Comparison of ENCODE assay signal across 1 cellular context in the genomic region with DNA sequence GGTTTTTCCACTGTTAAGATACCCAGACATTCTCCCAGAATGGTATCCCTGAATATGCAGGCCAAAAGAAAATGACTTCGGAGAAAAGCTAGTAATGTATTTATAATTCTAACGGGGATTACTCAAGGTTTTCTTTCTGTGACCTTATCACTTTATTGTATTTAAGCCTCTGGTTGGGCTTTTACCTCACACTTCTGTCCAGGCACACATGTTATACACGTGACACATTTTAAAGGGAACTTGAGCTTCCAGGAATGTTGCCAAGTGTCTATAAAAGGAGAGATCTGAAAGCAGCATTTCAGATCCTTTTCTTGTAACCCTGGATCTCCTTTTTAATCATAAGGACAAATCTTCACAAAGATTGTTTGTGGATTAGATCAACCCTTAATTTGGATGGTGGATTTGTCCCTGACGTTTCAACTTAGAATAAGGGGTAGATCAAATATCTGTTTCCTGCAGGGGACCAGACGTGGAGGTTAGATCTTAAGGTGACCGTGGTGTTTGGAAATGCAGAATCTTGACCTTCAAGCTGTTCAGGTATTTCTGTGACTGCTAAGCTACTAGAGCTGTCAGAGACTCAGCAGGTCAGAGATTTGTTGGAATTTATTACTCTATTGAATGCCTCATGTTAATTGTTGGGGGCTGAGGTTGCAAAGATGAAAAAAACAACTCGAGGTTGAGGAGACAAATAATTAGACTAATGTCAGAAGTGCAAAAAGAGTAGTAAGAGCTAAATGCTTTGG.
TF ChIP-seq lines count a peak whose summit lies in the region.

No MANE protein-coding gene starts in this region.

TF ChIP-seq in GM23338, 12 proteins besides CTCF, POLR2A, EP300 and RAD21 (continued from another document):
- TF ChIP-seq, protein P1, sequence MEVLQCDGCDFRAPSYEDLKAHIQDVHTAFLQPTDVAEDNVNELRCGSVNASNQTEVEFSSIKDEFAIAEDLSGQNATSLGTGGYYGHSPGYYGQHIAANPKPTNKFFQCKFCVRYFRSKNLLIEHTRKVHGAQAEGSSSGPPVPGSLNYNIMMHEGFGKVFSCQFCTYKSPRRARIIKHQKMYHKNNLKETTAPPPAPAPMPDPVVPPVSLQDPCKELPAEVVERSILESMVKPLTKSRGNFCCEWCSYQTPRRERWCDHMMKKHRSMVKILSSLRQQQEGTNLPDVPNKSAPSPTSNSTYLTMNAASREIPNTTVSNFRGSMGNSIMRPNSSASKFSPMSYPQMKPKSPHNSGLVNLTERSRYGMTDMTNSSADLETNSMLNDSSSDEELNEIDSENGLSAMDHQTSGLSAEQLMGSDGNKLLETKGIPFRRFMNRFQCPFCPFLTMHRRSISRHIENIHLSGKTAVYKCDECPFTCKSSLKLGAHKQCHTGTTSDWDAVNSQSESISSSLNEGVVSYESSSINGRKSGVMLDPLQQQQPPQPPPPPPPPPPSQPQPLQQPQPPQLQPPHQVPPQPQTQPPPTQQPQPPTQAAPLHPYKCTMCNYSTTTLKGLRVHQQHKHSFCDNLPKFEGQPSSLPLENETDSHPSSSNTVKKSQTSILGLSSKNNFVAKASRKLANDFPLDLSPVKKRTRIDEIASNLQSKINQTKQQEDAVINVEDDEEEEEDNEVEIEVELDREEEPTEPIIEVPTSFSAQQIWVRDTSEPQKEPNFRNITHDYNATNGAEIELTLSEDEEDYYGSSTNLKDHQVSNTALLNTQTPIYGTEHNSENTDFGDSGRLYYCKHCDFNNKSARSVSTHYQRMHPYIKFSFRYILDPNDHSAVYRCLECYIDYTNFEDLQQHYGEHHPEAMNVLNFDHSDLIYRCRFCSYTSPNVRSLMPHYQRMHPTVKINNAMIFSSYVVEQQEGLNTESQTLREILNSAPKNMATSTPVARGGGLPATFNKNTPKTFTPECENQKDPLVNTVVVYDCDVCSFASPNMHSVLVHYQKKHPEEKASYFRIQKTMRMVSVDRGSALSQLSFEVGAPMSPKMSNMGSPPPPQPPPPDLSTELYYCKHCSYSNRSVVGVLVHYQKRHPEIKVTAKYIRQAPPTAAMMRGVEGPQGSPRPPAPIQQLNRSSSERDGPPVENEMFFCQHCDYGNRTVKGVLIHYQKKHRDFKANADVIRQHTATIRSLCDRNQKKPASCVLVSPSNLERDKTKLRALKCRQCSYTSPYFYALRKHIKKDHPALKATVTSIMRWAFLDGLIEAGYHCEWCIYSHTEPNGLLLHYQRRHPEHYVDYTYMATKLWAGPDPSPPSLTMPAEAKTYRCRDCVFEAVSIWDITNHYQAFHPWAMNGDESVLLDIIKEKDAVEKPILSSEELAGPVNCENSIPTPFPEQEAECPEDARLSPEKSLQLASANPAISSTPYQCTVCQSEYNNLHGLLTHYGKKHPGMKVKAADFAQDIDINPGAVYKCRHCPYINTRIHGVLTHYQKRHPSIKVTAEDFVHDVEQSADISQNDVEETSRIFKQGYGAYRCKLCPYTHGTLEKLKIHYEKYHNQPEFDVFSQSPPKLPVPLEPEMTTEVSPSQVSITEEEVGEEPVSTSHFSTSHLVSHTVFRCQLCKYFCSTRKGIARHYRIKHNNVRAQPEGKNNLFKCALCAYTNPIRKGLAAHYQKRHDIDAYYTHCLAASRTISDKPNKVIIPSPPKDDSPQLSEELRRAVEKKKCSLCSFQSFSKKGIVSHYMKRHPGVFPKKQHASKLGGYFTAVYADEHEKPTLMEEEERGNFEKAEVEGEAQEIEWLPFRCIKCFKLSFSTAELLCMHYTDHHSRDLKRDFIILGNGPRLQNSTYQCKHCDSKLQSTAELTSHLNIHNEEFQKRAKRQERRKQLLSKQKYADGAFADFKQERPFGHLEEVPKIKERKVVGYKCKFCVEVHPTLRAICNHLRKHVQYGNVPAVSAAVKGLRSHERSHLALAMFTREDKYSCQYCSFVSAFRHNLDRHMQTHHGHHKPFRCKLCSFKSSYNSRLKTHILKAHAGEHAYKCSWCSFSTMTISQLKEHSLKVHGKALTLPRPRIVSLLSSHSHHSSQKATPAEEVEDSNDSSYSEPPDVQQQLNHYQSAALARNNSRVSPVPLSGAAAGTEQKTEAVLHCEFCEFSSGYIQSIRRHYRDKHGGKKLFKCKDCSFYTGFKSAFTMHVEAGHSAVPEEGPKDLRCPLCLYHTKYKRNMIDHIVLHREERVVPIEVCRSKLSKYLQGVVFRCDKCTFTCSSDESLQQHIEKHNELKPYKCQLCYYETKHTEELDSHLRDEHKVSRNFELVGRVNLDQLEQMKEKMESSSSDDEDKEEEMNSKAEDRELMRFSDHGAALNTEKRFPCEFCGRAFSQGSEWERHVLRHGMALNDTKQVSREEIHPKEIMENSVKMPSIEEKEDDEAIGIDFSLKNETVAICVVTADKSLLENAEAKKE (CRISPR knock-in tag; IDR thresholded peaks at IDR 0.05): no peak
- no peak for TF ChIP-seq STAT1 (IDR thresholded peaks at IDR 0.05; ENCODE audit: unreplicated experiment)
- no peak for TF ChIP-seq NANOG (IDR thresholded peaks at IDR 0.05; ENCODE audit: borderline replicate concordance)
- no peak for TF ChIP-seq EZH2 (IDR thresholded peaks at IDR 0.05; ENCODE audit: low read depth, unreplicated experiment)
- TF ChIP-seq, protein P2, sequence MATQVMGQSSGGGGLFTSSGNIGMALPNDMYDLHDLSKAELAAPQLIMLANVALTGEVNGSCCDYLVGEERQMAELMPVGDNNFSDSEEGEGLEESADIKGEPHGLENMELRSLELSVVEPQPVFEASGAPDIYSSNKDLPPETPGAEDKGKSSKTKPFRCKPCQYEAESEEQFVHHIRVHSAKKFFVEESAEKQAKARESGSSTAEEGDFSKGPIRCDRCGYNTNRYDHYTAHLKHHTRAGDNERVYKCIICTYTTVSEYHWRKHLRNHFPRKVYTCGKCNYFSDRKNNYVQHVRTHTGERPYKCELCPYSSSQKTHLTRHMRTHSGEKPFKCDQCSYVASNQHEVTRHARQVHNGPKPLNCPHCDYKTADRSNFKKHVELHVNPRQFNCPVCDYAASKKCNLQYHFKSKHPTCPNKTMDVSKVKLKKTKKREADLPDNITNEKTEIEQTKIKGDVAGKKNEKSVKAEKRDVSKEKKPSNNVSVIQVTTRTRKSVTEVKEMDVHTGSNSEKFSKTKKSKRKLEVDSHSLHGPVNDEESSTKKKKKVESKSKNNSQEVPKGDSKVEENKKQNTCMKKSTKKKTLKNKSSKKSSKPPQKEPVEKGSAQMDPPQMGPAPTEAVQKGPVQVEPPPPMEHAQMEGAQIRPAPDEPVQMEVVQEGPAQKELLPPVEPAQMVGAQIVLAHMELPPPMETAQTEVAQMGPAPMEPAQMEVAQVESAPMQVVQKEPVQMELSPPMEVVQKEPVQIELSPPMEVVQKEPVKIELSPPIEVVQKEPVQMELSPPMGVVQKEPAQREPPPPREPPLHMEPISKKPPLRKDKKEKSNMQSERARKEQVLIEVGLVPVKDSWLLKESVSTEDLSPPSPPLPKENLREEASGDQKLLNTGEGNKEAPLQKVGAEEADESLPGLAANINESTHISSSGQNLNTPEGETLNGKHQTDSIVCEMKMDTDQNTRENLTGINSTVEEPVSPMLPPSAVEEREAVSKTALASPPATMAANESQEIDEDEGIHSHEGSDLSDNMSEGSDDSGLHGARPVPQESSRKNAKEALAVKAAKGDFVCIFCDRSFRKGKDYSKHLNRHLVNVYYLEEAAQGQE (IDR thresholded peaks at IDR 0.05; ENCODE audit: unreplicated experiment): no peak
- TF ChIP-seq JUNB (IDR thresholded peaks at IDR 0.05; ENCODE audit: unreplicated experiment): no peak
